In genomic region chr1:26239936-26240335, GRCh38 we compare ENCODE assay signal across 22 cellular contexts. TPM values are rescaled to one million over a fixed set of nuclear protein-coding genes. Genes with fewer than 3 reads are reported as not detected.
DNase-seq lines count a peak whose midpoint lies in the region; FAIRE-seq and TF ChIP-seq lines count a peak whose summit lies in the region.
"Had no signal": no experiment of that assay in that cellular context is flagged by ENCODE, and none has a peak within 500 bp of the region (broad histone marks: within the 10 kb centered on the region; RNA-seq: fewer than 3 reads in every experiment).

No MANE protein-coding gene starts in this region.

- H3K9me3 Mint-ChIP-seq in neural crest cell = peaks cover 5% of the 10 kb centered on the region
- H3K9me3 Mint-ChIP-seq: immature natural killer cell; T-helper 2 cell treated with Interferon-gamma antibody and Interleukin-4, amounts not matched to agents 5 μg/mL and 100 μg/mL, for 36 hours had no signal

- DNase-seq in AG09309 (ENCODE audit: low read depth) (peak; percentile 8), LHCN-M2 (ENCODE audit: low read depth) (peak; percentile 41), dorsolateral prefrontal cortex (peak in 2 of 10 donors; percentile 48 to 55), neural crest cell (ENCODE audit: low read depth, low spot score) (no peak), H54 (ENCODE audit: insufficient read length, low spot score) (no peak), NCI-H226 (no peak), HPDE6-E6E7 (ENCODE audit: extremely low spot score) (no peak), MV-4-11 (lab: John Stamatoyannopoulos, UW) (no peak)
- DNase-seq: activated CD8-positive, alpha-beta memory T cell treated with anti-CD3 and anti-CD28 coated beads, Interleukin-2, amount 10 ng/mL, durations not matched to agents 7 days and 5 days; amniotic stem cell; colonic mucosa; immature natural killer cell; mesenchymal stem cell; NCI-H187; NCI-H446 treated with DMSO at 0.1 percent for 48 hours; sigmoid colon; stimulated activated CD4-positive, alpha-beta T cell treated with anti-CD3 and anti-CD28 coated beads, Interleukin-2, amount 100 ng/mL, for 24 hours had no signal

- H3K27me3 ChIP-seq in dorsolateral prefrontal cortex = no peaks in the 10 kb centered on the region
- H3K27me3 ChIP-seq: colonic mucosa, sigmoid colon had no signal

- no peaks in the 10 kb centered on the region for H3K27me3 Mint-ChIP-seq in neural crest cell (ENCODE audit: low read depth)
- H3K27me3 Mint-ChIP-seq: activated CD8-positive, alpha-beta memory T cell treated with anti-CD3 and anti-CD28 coated beads, Interleukin-2, amount 10 ng/mL, durations not matched to agents 7 days and 5 days had no signal

- TF ChIP-seq POLR2A in H54 (IDR thresholded peaks at IDR 0.05; ENCODE audit: low read depth, low read length) = no peak

- H3K36me3 Mint-ChIP-seq in neural crest cell (ENCODE audit: low read depth) = peaks cover 7% of the 10 kb centered on the region

- FAIRE-seq in H54 (lab: Jason Lieb, UNC) = no peak
- FAIRE-seq: HTR-8/SVneo, urothelium cell line had no signal

- intact Hi-C loops in dorsolateral prefrontal cortex (cut with DNase I) = loop anchor here in 1 of 2 donors (10.0 kb wide), 1 partner anchor 195 kb away; the partner anchor contains the start of gene DHDDS

- no peak overlapping the region for H3K4me3 ChIP-seq in AG09309 (ENCODE audit: control insufficient read depth, low read depth, low read length)
- peak overlapping the region in 15 of 59 donors; percentile 0 to 30 (median 11) for H3K4me3 ChIP-seq in dorsolateral prefrontal cortex
- H3K4me3 ChIP-seq: colonic mucosa, sigmoid colon had no signal

- no peak for TF ChIP-seq CTCF in AG09309 (IDR thresholded peaks at IDR 0.05; ENCODE audit: control insufficient read depth, insufficient read depth, low read depth, low read length, missing control alignments)
- TF ChIP-seq CTCF in dorsolateral prefrontal cortex (IDR thresholded peaks at IDR 0.05 in 54 of 56, conservative IDR thresholded peaks at IDR 0.05 in 2 of 56; ENCODE audit: low read depth in 1 of 56, partially characterized antibody in 56 of 56) = peak in 1 of 56 donors; percentile 18
- TF ChIP-seq CTCF in neural crest cell (conservative IDR thresholded peaks at IDR 0.05) = no peak

- peak overlapping the region; percentile 45 to 99 (median 92) for H3K27ac ChIP-seq in dorsolateral prefrontal cortex
- H3K27ac ChIP-seq: colonic mucosa, sigmoid colon had no signal

- H3K4me1 Mint-ChIP-seq in neural crest cell = peaks cover 33% of the 10 kb centered on the region

- no peak overlapping the region for H3K4me3 Mint-ChIP-seq in neural crest cell
- H3K4me3 Mint-ChIP-seq: activated CD8-positive, alpha-beta memory T cell treated with anti-CD3 and anti-CD28 coated beads, Interleukin-2, amount 10 ng/mL, durations not matched to agents 7 days and 5 days; immature natural killer cell; T-helper 2 cell treated with Interferon-gamma antibody and Interleukin-4, amounts not matched to agents 5 μg/mL and 100 μg/mL, for 36 hours had no signal

- peak overlapping the region; percentile 47 for H3K27ac Mint-ChIP-seq in neural crest cell (ENCODE audit: unreplicated experiment)
- H3K27ac Mint-ChIP-seq: activated CD8-positive, alpha-beta memory T cell treated with anti-CD3 and anti-CD28 coated beads, Interleukin-2, amount 10 ng/mL, durations not matched to agents 7 days and 5 days; immature natural killer cell; T-helper 2 cell treated with Interferon-gamma antibody and Interleukin-4, amounts not matched to agents 5 μg/mL and 100 μg/mL, for 36 hours had no signal

RNA-seq across cellular contexts. Expression of gene CEP85, which starts 5.9 kb away (rescaled TPM):
- total RNA-seq in LHCN-M2 (2014; rRNA removed) (17.8 and 20.8 TPM in 2 replicates), dorsolateral prefrontal cortex (10 to 100 TPM; 11.3 to 55.4 (median 22.9) TPM), neural crest cell (46.6 and 48.0 TPM in 2 replicates)
- polyA plus RNA-seq in LHCN-M2 (2012) = 9.5 TPM

RNA-seq across cellular contexts. Expression of gene SH3BGRL3, which starts 40.0 kb away (rescaled TPM):
- 221 and 264 TPM in 2 replicates for total RNA-seq in LHCN-M2 (2014; rRNA removed)
- polyA plus RNA-seq in LHCN-M2 (2012) = 980 TPM
- total RNA-seq in dorsolateral prefrontal cortex = 100 to 1,000 TPM in 13 of 120 experiments, 10 to 100 TPM in 107; 50.9 to 144 (median 80.6) TPM
- total RNA-seq in neural crest cell = 97.9 and 100 TPM in 2 replicates

RNA-seq across cellular contexts. Expression of gene CATSPER4, which starts 49.5 kb away (rescaled TPM):
- total RNA-seq in LHCN-M2 (2014; rRNA removed) = not detected in 2 replicates
- not detected for polyA plus RNA-seq in LHCN-M2 (2012)
- 1 to 10 TPM in 1 of 120 experiments, under 1 TPM in 2, not detected in 117; 0.31 to 1.1 (median 0.51) TPM for total RNA-seq in dorsolateral prefrontal cortex
- total RNA-seq in neural crest cell = not detected in 2 replicates
- total RNA-seq: A673, colonic mucosa, Daoy, sigmoid colon had no signal
- polyA plus RNA-seq: immature natural killer cell had no signal

Comparison
In these comparisons a context has a peak if more than half of its experiments do, and no peak if none do; other contexts are left out.
1. DNase-seq: peak in AG09309 (single experiment) and LHCN-M2 (single experiment); none in neural crest cell (single experiment), H54 (single experiment), NCI-H226 (single experiment), HPDE6-E6E7 (single experiment) and MV-4-11 (single experiment).